9 cellular contexts compared by ENCODE assay signal in genomic region chr6:24357336-24358218, GRCh38. TPM values are rescaled to one million over a fixed set of nuclear protein-coding genes. Genes with fewer than 3 reads are reported as not detected.
DNase-seq lines count a peak whose midpoint lies in the region; ATAC-seq and TF ChIP-seq lines count a peak whose summit lies in the region.
"Had no signal": no experiment of that assay in that cellular context is flagged by ENCODE, and none has a peak within 500 bp of the region (broad histone marks: within the 10 kb centered on the region; RNA-seq: fewer than 3 reads in every experiment).

TSS of gene DCDC2 (minus strand) at chr6:24358059. CDS start at chr6:24357750, 309 bp downstream.

- intact Hi-C loops in esophagus squamous epithelium (cut with DNase I) (no loop called here), aorta (cut with DNase I) (no loop called here)

- no peaks in the 10 kb centered on the region for H3K9me3 ChIP-seq in esophagus squamous epithelium
- no peaks in the 10 kb centered on the region for H3K9me3 ChIP-seq in neural progenitor cell (ENCODE audit: low read depth)
- no peaks in the 10 kb centered on the region for H3K9me3 ChIP-seq in aorta (ENCODE audit: control insufficient read depth, low read length)

- H2AFZ ChIP-seq in neural progenitor cell (replicated peaks) = no peak within 1 kb of the TSS

- no peak within 1 kb of the TSS for H3K9ac ChIP-seq in neural progenitor cell

- H3K4me1 ChIP-seq in esophagus squamous epithelium (peaks cover 0 to 28% (median 20%) of the 10 kb centered on the region in 3 donors), neural progenitor cell (peaks cover 6% of the 10 kb centered on the region), aorta (ENCODE audit: control insufficient read depth in 1 of 2, insufficient read depth in 2 of 2, low read length in 2 of 2) (no peaks in the 10 kb centered on the region)

- H3K4me3 ChIP-seq in esophagus squamous epithelium (peak within 1 kb of the TSS in 3 of 4 donors; percentile 34 to 53 (median 34)), neural progenitor cell (no peak within 1 kb of the TSS), aorta (ENCODE audit: low read length in 2 of 2) (no peak within 1 kb of the TSS)

- no peaks in the 10 kb centered on the region for H3K36me3 Mint-ChIP-seq in activated T-cell treated with anti-CD3 and anti-CD28 coated beads, Interleukin-2, amount 50 U/mL, for 4 hours (ENCODE audit: insufficient read depth)
- no peaks in the 10 kb centered on the region for H3K36me3 Mint-ChIP-seq in neural progenitor cell

- H3F3A ChIP-seq in neural progenitor cell (ENCODE audit: low read depth) = peaks cover 18% of the 10 kb centered on the region

- peaks cover 27% of the 10 kb centered on the region for H3K4me1 Mint-ChIP-seq in activated T-cell treated with anti-CD3 and anti-CD28 coated beads, Interleukin-2, amount 50 U/mL, for 4 hours (ENCODE audit: low read depth)
- H3K4me1 Mint-ChIP-seq in neural progenitor cell = peaks cover 12% of the 10 kb centered on the region

- no peaks in the 10 kb centered on the region for H3K79me2 ChIP-seq in neural progenitor cell (ENCODE audit: low read depth)

- ATAC-seq in activated T-cell treated with anti-CD3 and anti-CD28 coated beads, Interleukin-2, amount 50 U/mL, for 4 hours = peak; percentile 25 to 29
- ATAC-seq in aorta (ENCODE audit: low FRiP score) (peak; percentile 53), GM21576 (IDR thresholded peaks at IDR 0.05; ENCODE audit: unreplicated experiment) (no peak)

- DNase-seq in SIG-M5 treated with dmso at 0.1 percent for 504 hours (lab: John Stamatoyannopoulos, UW; ENCODE audit: unreplicated experiment) (peak; percentile 24), SIG-M5 (lab: John Stamatoyannopoulos, UW) (no peak), esophagus squamous epithelium (lab: John Stamatoyannopoulos, UW) (no peak), neural progenitor cell (ENCODE audit: low spot score) (peak; percentile 6), aorta (peak; percentile 49 to 79), NCI-H1417 treated with DMSO at 0.1 percent for 48 hours (lab: John Stamatoyannopoulos, UW) (no peak)
- peak; percentile 13 for DNase-seq in activated T-cell treated with anti-CD3 and anti-CD28 coated beads, Interleukin-2, amount 50 U/mL, for 4 hours

- no peak within 1 kb of the TSS for H3K27ac Mint-ChIP-seq in neural progenitor cell

- H3K27ac ChIP-seq in esophagus squamous epithelium (no peak within 1 kb of the TSS), neural progenitor cell (no peak within 1 kb of the TSS), aorta (ENCODE audit: low read depth in 1 of 2, low read length in 2 of 2) (no peak within 1 kb of the TSS)

- TF ChIP-seq POLR2A in esophagus squamous epithelium (IDR thresholded peaks at IDR 0.05) = no peak

- H3K36me3 ChIP-seq in esophagus squamous epithelium (no peaks in the 10 kb centered on the region), neural progenitor cell (no peaks in the 10 kb centered on the region), aorta (ENCODE audit: control insufficient read depth in 1 of 2, insufficient read depth in 2 of 2, low read length in 1 of 2) (no peaks in the 10 kb centered on the region)

- no peaks in the 10 kb centered on the region for H4K20me1 ChIP-seq in neural progenitor cell (ENCODE audit: low read depth)

- no peak for TF ChIP-seq CTCF in esophagus squamous epithelium (IDR thresholded peaks at IDR 0.05)
- no peak for TF ChIP-seq CTCF in neural progenitor cell (IDR thresholded peaks at IDR 0.05)

- 13 to 16% methylated on average over 9 to 12 of the region's 61 CpGs for WGBS in esophagus squamous epithelium, 2 donors
- WGBS in aorta, 2 donors = 8% methylated on average over 56 to 61 of the region's 61 CpGs

- H3K27me3 Mint-ChIP-seq in activated T-cell treated with anti-CD3 and anti-CD28 coated beads, Interleukin-2, amount 50 U/mL, for 4 hours (ENCODE audit: low read depth) = peaks cover 9% of the 10 kb centered on the region
- peaks cover 3% of the 10 kb centered on the region for H3K27me3 Mint-ChIP-seq in neural progenitor cell (ENCODE audit: insufficient read depth, low read depth)

- peaks cover 0 to 26% (median 0%) of the 10 kb centered on the region in 4 donors for H3K27me3 ChIP-seq in esophagus squamous epithelium
- no peaks in the 10 kb centered on the region for H3K27me3 ChIP-seq in neural progenitor cell
- no peaks in the 10 kb centered on the region for H3K27me3 ChIP-seq in aorta (ENCODE audit: control insufficient read depth in 1 of 2, insufficient read depth in 2 of 2, low read length in 1 of 2)

- no peaks in the 10 kb centered on the region for H3K9me3 Mint-ChIP-seq in activated T-cell treated with anti-CD3 and anti-CD28 coated beads, Interleukin-2, amount 50 U/mL, for 4 hours
- H3K9me3 Mint-ChIP-seq in neural progenitor cell = peaks cover 3% of the 10 kb centered on the region

- H3K4me3 Mint-ChIP-seq in activated T-cell treated with anti-CD3 and anti-CD28 coated beads, Interleukin-2, amount 50 U/mL, for 4 hours = peak within 1 kb of the TSS; percentile 79
- peak within 1 kb of the TSS; percentile 66 for H3K4me3 Mint-ChIP-seq in neural progenitor cell

- no peak within 1 kb of the TSS for H3K4me2 ChIP-seq in neural progenitor cell

RNA-seq across cellular contexts. Expression of gene DCDC2, which starts in this region (rescaled TPM):
- under 1 TPM in 1 of 3 donors, not detected in 2; 0.20 TPM for total RNA-seq in activated T-cell treated with anti-CD3 and anti-CD28 coated beads, Interleukin-2, amount 50 U/mL, for 4 hours
- total RNA-seq in esophagus squamous epithelium (under 1 TPM in 1 of 4 donors, not detected in 3; 0.15 TPM), neural progenitor cell (ENCODE audit: low replicate concordance) (not detected in 2 replicates), aorta (not detected)
- under 1 TPM in 1 of 2 donors, not detected in 1; 0.13 TPM for polyA plus RNA-seq in aorta
- polyA plus RNA-seq: BJ had no signal

Comparison
In these comparisons a context has a peak if more than half of its experiments do, and no peak if none do; other contexts are left out.
1. Peak in DNase-seq and ATAC-seq in activated T-cell treated with anti-CD3 and anti-CD28 coated beads, Interleukin-2, amount 50 U/mL, for 4 hours; RNA of the gene not detected or under 1 TPM.
2. Peak in DNase-seq in neural progenitor cell; RNA of the gene not detected or under 1 TPM.
3. Peak in DNase-seq and ATAC-seq in aorta; RNA of the gene not detected or under 1 TPM.
4. H3K4me3 ChIP-seq: peak in esophagus squamous epithelium (3 of 4); none in neural progenitor cell (single experiment) and aorta (0 of 2).